In the genomic region with DNA sequence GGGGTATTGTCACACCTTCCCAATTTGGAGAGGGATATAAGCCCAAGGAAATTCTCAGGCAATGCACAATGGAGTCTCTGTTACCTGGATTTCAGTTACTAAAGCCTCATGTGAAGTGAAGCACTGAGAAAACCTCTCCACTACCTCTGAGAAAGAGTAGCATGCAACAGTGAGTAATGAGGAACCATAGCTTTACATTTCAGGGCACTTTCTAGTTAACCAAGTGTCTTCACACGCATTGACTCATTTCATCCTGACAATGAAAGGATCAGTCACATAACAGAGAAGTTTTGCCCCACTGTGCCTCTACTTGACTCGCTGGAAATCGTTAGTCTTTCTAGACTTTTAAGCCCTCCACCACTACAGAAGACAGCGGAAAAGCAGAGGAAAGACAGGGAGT, we compare ENCODE assay signal across 1 cellular context.
TF ChIP-seq lines count a peak whose summit lies in the region.

No MANE protein-coding gene starts in this region.

TF ChIP-seq in GM23338, 12 proteins besides CTCF, POLR2A, EP300 and RAD21 (continued from another document):
- TF ChIP-seq, protein P1, sequence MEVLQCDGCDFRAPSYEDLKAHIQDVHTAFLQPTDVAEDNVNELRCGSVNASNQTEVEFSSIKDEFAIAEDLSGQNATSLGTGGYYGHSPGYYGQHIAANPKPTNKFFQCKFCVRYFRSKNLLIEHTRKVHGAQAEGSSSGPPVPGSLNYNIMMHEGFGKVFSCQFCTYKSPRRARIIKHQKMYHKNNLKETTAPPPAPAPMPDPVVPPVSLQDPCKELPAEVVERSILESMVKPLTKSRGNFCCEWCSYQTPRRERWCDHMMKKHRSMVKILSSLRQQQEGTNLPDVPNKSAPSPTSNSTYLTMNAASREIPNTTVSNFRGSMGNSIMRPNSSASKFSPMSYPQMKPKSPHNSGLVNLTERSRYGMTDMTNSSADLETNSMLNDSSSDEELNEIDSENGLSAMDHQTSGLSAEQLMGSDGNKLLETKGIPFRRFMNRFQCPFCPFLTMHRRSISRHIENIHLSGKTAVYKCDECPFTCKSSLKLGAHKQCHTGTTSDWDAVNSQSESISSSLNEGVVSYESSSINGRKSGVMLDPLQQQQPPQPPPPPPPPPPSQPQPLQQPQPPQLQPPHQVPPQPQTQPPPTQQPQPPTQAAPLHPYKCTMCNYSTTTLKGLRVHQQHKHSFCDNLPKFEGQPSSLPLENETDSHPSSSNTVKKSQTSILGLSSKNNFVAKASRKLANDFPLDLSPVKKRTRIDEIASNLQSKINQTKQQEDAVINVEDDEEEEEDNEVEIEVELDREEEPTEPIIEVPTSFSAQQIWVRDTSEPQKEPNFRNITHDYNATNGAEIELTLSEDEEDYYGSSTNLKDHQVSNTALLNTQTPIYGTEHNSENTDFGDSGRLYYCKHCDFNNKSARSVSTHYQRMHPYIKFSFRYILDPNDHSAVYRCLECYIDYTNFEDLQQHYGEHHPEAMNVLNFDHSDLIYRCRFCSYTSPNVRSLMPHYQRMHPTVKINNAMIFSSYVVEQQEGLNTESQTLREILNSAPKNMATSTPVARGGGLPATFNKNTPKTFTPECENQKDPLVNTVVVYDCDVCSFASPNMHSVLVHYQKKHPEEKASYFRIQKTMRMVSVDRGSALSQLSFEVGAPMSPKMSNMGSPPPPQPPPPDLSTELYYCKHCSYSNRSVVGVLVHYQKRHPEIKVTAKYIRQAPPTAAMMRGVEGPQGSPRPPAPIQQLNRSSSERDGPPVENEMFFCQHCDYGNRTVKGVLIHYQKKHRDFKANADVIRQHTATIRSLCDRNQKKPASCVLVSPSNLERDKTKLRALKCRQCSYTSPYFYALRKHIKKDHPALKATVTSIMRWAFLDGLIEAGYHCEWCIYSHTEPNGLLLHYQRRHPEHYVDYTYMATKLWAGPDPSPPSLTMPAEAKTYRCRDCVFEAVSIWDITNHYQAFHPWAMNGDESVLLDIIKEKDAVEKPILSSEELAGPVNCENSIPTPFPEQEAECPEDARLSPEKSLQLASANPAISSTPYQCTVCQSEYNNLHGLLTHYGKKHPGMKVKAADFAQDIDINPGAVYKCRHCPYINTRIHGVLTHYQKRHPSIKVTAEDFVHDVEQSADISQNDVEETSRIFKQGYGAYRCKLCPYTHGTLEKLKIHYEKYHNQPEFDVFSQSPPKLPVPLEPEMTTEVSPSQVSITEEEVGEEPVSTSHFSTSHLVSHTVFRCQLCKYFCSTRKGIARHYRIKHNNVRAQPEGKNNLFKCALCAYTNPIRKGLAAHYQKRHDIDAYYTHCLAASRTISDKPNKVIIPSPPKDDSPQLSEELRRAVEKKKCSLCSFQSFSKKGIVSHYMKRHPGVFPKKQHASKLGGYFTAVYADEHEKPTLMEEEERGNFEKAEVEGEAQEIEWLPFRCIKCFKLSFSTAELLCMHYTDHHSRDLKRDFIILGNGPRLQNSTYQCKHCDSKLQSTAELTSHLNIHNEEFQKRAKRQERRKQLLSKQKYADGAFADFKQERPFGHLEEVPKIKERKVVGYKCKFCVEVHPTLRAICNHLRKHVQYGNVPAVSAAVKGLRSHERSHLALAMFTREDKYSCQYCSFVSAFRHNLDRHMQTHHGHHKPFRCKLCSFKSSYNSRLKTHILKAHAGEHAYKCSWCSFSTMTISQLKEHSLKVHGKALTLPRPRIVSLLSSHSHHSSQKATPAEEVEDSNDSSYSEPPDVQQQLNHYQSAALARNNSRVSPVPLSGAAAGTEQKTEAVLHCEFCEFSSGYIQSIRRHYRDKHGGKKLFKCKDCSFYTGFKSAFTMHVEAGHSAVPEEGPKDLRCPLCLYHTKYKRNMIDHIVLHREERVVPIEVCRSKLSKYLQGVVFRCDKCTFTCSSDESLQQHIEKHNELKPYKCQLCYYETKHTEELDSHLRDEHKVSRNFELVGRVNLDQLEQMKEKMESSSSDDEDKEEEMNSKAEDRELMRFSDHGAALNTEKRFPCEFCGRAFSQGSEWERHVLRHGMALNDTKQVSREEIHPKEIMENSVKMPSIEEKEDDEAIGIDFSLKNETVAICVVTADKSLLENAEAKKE (CRISPR knock-in tag; IDR thresholded peaks at IDR 0.05), result no peak
